ENCODE assay signal across 8 cellular contexts in genomic region chr13:112969692-112970338, GRCh38. TPM values are rescaled to one million over a fixed set of nuclear protein-coding genes. Genes with fewer than 3 reads are reported as not detected.
DNase-seq lines count a peak whose midpoint lies in the region; ATAC-seq lines count a peak whose summit lies in the region.

No MANE protein-coding gene starts in this region.

- peaks cover 6% of the 10 kb centered on the region for H3K27me3 Mint-ChIP-seq in T-helper 17 cell
- H3K27me3 Mint-ChIP-seq in immature natural killer cell (ENCODE audit: low read depth in 3 of 3), result peaks cover 11 to 16% (median 15%) of the 10 kb centered on the region in 3 donors
- no peaks in the 10 kb centered on the region for H3K27me3 Mint-ChIP-seq in stimulated activated naive CD8-positive, alpha-beta T cell treated with anti-CD3 and anti-CD28 coated beads, Interleukin-15, amount 100 ng/mL, for 72 hours

- ATAC-seq in T-helper 17 cell, result no peak
- no peak for ATAC-seq in stimulated activated naive CD8-positive, alpha-beta T cell treated with anti-CD3 and anti-CD28 coated beads, Interleukin-15, amount 100 ng/mL, for 72 hours
- ATAC-seq in HG02970 (IDR thresholded peaks at IDR 0.05; ENCODE audit: low FRiP score, unreplicated experiment), result no peak
- no peak for ATAC-seq in GM21367 (IDR thresholded peaks at IDR 0.05; ENCODE audit: unreplicated experiment)

- DNase-seq in NCI-H510A treated with DMSO at 0.1 percent for 48 hours (lab: John Stamatoyannopoulos, UW), result peak; percentile 56
- no peak for DNase-seq in NCI-H510A (lab: John Stamatoyannopoulos, UW)
- no peak for DNase-seq in T-helper 17 cell
- no peak for DNase-seq in immature natural killer cell
- no peak for DNase-seq in stimulated activated naive CD8-positive, alpha-beta T cell treated with anti-CD3 and anti-CD28 coated beads, Interleukin-15, amount 100 ng/mL, for 72 hours
- no peak for DNase-seq in C1 segment of cervical spinal cord (lab: John Stamatoyannopoulos, UW)

- H3K9me3 ChIP-seq in T-helper 17 cell (ENCODE audit: control insufficient read depth, low read length, poor library complexity, severe bottlenecking), result no peaks in the 10 kb centered on the region

- peak overlapping the region; percentile 88 for H3K27ac Mint-ChIP-seq in T-helper 17 cell
- H3K27ac Mint-ChIP-seq in immature natural killer cell, result peak overlapping the region in 5 of 6 donors; percentile 63 to 86 (median 75)
- peak overlapping the region; percentile 88 to 90 for H3K27ac Mint-ChIP-seq in stimulated activated naive CD8-positive, alpha-beta T cell treated with anti-CD3 and anti-CD28 coated beads, Interleukin-15, amount 100 ng/mL, for 72 hours

- H3K36me3 Mint-ChIP-seq in T-helper 17 cell (ENCODE audit: low read depth) (no peaks in the 10 kb centered on the region), immature natural killer cell (peaks cover 0 to 4% (median 0%) of the 10 kb centered on the region in 3 donors)

- H3K4me1 Mint-ChIP-seq in T-helper 17 cell (peaks cover 25% of the 10 kb centered on the region), immature natural killer cell (peaks cover 20% of the 10 kb centered on the region in 2 donors)
- peaks cover 44% of the 10 kb centered on the region for H3K4me1 Mint-ChIP-seq in stimulated activated naive CD8-positive, alpha-beta T cell treated with anti-CD3 and anti-CD28 coated beads, Interleukin-15, amount 100 ng/mL, for 72 hours

- H3K4me3 Mint-ChIP-seq in T-helper 17 cell, result peak overlapping the region; percentile 93
- peak overlapping the region; percentile 83 to 92 (median 87) for H3K4me3 Mint-ChIP-seq in immature natural killer cell
- peak overlapping the region; percentile 87 to 95 for H3K4me3 Mint-ChIP-seq in stimulated activated naive CD8-positive, alpha-beta T cell treated with anti-CD3 and anti-CD28 coated beads, Interleukin-15, amount 100 ng/mL, for 72 hours

- H3K9me3 Mint-ChIP-seq in immature natural killer cell, result peaks cover 0 to 1% (median 0%) of the 10 kb centered on the region in 6 donors
- H3K9me3 Mint-ChIP-seq in stimulated activated naive CD8-positive, alpha-beta T cell treated with anti-CD3 and anti-CD28 coated beads, Interleukin-15, amount 100 ng/mL, for 72 hours, result peaks cover 5 to 10% of the 10 kb centered on the region in 2 donors

RNA-seq across cellular contexts. Expression of gene MCF2L, which starts 0.8 kb away (rescaled TPM):
- 10 to 100 TPM in 1 of 2 donors, 1 to 10 TPM in 1; 9.7 to 13.2 TPM for total RNA-seq in T-helper 17 cell
- polyA plus RNA-seq in immature natural killer cell, result under 1 TPM in 1 of 3 donors, not detected in 2; 0.82 TPM
